8 cellular contexts compared by ENCODE assay signal in the genomic region with DNA sequence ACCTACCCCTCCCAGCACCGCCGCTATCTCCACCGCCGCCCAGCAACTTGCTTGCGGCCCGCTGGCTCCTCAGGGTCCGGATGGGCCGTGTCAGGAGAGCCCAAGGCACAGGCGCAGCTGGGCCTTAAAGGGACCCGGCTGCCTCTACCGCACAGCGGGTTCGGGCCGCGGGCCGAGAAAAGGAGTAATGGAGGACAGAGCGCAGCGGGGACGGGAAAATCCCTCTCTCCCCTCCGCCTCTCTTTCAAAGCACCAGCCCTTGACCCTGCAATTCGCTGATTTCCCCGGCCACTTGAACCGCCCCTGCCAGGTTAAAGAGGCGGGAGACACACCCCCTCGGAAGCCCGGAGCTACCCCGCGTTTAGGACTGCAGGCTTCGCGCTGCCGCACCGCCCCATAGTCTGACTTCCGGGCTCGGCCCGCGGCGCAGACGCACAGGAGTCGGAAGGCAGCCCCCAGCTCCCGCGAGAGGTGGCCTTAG. TPM values are rescaled to one million over a fixed set of nuclear protein-coding genes. Genes with fewer than 3 reads are reported as not detected.
DNase-seq lines count a peak whose midpoint lies in the region; ATAC-seq lines count a peak whose summit lies in the region.
"Not testable (repeated sequence)": the region's sequence is repeated elsewhere in the genome, so short reads cannot be mapped to it uniquely, and the experiment has no call there.

Gene NBPF11, minus strand, starts transcription at position 371 of the 481 bp plus-strand sequence. CDS start 25,278 bp downstream, outside the sequence.

- H3K27me3 Mint-ChIP-seq in activated T-cell treated with anti-CD3 and anti-CD28 coated beads, Interleukin-2, amount 50 U/mL, for 24 hours, result not testable (repeated sequence)

- peaks cover 14% of the 10 kb centered on the region for H3K4me1 Mint-ChIP-seq in activated T-cell treated with anti-CD3 and anti-CD28 coated beads, Interleukin-2, amount 50 U/mL, for 24 hours (ENCODE audit: low read depth)

- peak within 1 kb of the TSS; percentile 95 for H3K27ac Mint-ChIP-seq in activated T-cell treated with anti-CD3 and anti-CD28 coated beads, Interleukin-2, amount 50 U/mL, for 24 hours

- H3K9me3 Mint-ChIP-seq in activated T-cell treated with anti-CD3 and anti-CD28 coated beads, Interleukin-2, amount 50 U/mL, for 24 hours, result not testable (repeated sequence)

- H3K36me3 Mint-ChIP-seq in activated T-cell treated with anti-CD3 and anti-CD28 coated beads, Interleukin-2, amount 50 U/mL, for 24 hours (ENCODE audit: low read depth), result not testable (repeated sequence)

- ATAC-seq in esophagus mucosa, result peak; percentile 95

- peak within 1 kb of the TSS; percentile 96 for H3K4me3 Mint-ChIP-seq in activated T-cell treated with anti-CD3 and anti-CD28 coated beads, Interleukin-2, amount 50 U/mL, for 24 hours

- DNase-seq in DMS114 treated with DMSO at 0.1 percent for 48 hours (lab: John Stamatoyannopoulos, UW; ENCODE audit: unreplicated experiment) (peak; percentile 81), GOT3 (lab: John Stamatoyannopoulos, UW) (peak; percentile 75), LHCN-M2 (ENCODE audit: low read depth) (peak; percentile 75), RKO (ENCODE audit: low spot score) (peak; percentile 84), myocyte (ENCODE audit: low read depth) (peak; percentile 83)
- DNase-seq in activated T-cell treated with anti-CD3 and anti-CD28 coated beads, Interleukin-2, amount 50 U/mL, for 24 hours, result peak; percentile 89
- DNase-seq in stimulated activated CD8-positive, alpha-beta memory T cell treated with anti-CD3 and anti-CD28 coated beads, Interleukin-4, amount 100 ng/mL, for 1 hour (ENCODE audit: low read depth in 2 of 2, low spot score in 1 of 2), result peak; percentile 55 to 68

RNA-seq across cellular contexts. Expression of gene NBPF11, which starts in this region (rescaled TPM):
- total RNA-seq in LHCN-M2 (2014; rRNA removed) (3.3 and 4.0 TPM in 2 replicates), esophagus mucosa (5.2 TPM), myocyte (5.4 and 7.0 TPM in 2 replicates)
- 2.3 TPM for polyA plus RNA-seq in LHCN-M2 (2012)
- polyA plus RNA-seq in myocyte (2012), result 7.1 TPM

Comparison
In these comparisons a context has a peak if more than half of its experiments do, and no peak if none do; other contexts are left out.
1. Peak in every context shown above with its lines: DNase-seq and ATAC-seq.